8 cellular contexts compared by ENCODE assay signal in the genomic region with DNA sequence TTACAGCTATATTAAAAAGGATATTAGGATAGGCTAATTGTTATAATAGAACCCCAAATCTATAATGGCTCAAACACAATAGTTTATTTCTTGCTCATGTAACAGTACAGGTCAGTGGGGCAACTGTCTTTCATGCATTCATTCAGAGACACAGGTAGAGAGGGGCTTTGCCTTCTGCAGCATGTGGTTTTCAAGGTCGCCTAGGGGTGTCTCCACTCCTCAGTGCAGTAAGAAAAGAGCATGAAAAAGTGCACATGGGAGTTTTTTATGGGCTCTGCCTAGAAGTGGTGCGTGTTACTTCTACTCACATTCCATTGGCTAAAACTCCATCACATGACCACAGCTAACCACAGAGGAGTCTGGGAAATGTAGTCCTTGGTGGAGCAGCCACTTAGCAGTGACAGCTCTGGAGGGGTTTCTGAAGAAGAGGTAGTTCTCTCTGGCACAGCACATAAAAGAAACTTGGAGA. TPM values are rescaled to one million over a fixed set of nuclear protein-coding genes. Genes with fewer than 3 reads are reported as not detected.
DNase-seq lines count a peak whose midpoint lies in the region; ATAC-seq and TF ChIP-seq lines count a peak whose summit lies in the region.

No MANE protein-coding gene starts in this region.

- H3K9me3 ChIP-seq in endodermal cell (ENCODE audit: control insufficient read depth, low read length): no peaks in the 10 kb centered on the region
- H3K9me3 ChIP-seq in mucosa of rectum (ENCODE audit: control insufficient read depth in 2 of 2, low read length in 2 of 2): no peaks in the 10 kb centered on the region

- TF ChIP-seq CTCF in endodermal cell (conservative IDR thresholded peaks at IDR 0.05): peak; percentile 64

- H3K4me3 ChIP-seq in endodermal cell (ENCODE audit: low read length): no peak overlapping the region
- peak overlapping the region in 1 of 2 donors; percentile 20 for H3K4me3 ChIP-seq in mucosa of rectum (ENCODE audit: low read length in 2 of 2)

- 18% methylated on average over 2 of the region's 2 CpGs; no CpG with 5 or more reads in 1 of the 2 experiments for WGBS in endodermal cell (ENCODE audit: insufficient coverage in 1 of 2, insufficient read length in 1 of 2), 2 experiments

- H3K36me3 Mint-ChIP-seq in activated CD4-positive, alpha-beta memory T cell treated with anti-CD3 and anti-CD28 coated beads for 36 hours: no peaks in the 10 kb centered on the region
- no peaks in the 10 kb centered on the region for H3K36me3 Mint-ChIP-seq in endodermal cell (ENCODE audit: low read depth)

- DNase-seq in CD1c-positive myeloid dendritic cell (ENCODE audit: extremely low spot score) (peak; percentile 80), NCI-H69 (lab: John Stamatoyannopoulos, UW) (peak; percentile 69), endodermal cell (peak; percentile 84)
- DNase-seq in activated CD4-positive, alpha-beta memory T cell treated with anti-CD3 and anti-CD28 coated beads for 36 hours: peak; percentile 68
- DNase-seq in stimulated activated naive CD8-positive, alpha-beta T cell treated with anti-CD3 and anti-CD28 coated beads, Interleukin-15, Interleukin-2, amounts not matched to agents 100 U/mL and 50 U/mL, for 24 hours: peak; percentile 45

- H3K4me3 Mint-ChIP-seq in activated CD4-positive, alpha-beta memory T cell treated with anti-CD3 and anti-CD28 coated beads for 36 hours: no peak overlapping the region
- no peak overlapping the region for H3K4me3 Mint-ChIP-seq in endodermal cell

- H3K9me3 Mint-ChIP-seq in activated CD4-positive, alpha-beta memory T cell treated with anti-CD3 and anti-CD28 coated beads for 36 hours: no peaks in the 10 kb centered on the region
- H3K9me3 Mint-ChIP-seq in endodermal cell: no peaks in the 10 kb centered on the region

- H3K9ac ChIP-seq in endodermal cell (ENCODE audit: extremely low read depth, low read length, poor library complexity, severe bottlenecking) (no peak overlapping the region), mucosa of rectum (ENCODE audit: low read depth in 1 of 2, low read length in 2 of 2) (peak overlapping the region in 1 of 2 donors; percentile 69)

- POLR2A ChIA-PET in activated CD4-positive, alpha-beta memory T cell treated with anti-CD3 and anti-CD28 coated beads for 36 hours (lab: Charles Lee): interaction anchor here (1.0 kb wide), 1 partner anchor 42 kb away, joined by 4 read pairs; no protein-coding TSS in a partner anchor

- H3K27me3 Mint-ChIP-seq in activated CD4-positive, alpha-beta memory T cell treated with anti-CD3 and anti-CD28 coated beads for 36 hours: no peaks in the 10 kb centered on the region
- peaks cover 4% of the 10 kb centered on the region for H3K27me3 Mint-ChIP-seq in endodermal cell (ENCODE audit: insufficient read depth)

- no peak overlapping the region for H3K27ac ChIP-seq in endodermal cell (ENCODE audit: low read depth, low read length)
- peak overlapping the region; percentile 90 to 94 for H3K27ac ChIP-seq in mucosa of rectum (ENCODE audit: low read depth in 2 of 2, low read length in 2 of 2)

- H3K4me1 ChIP-seq in endodermal cell (ENCODE audit: control insufficient read depth, insufficient read depth, low read length) (peaks cover 2% of the 10 kb centered on the region), mucosa of rectum (ENCODE audit: control insufficient read depth in 2 of 2, insufficient read depth in 2 of 2, low read length in 2 of 2) (peaks cover 16 to 38% of the 10 kb centered on the region in 2 donors)

- H3K27ac Mint-ChIP-seq in activated CD4-positive, alpha-beta memory T cell treated with anti-CD3 and anti-CD28 coated beads for 36 hours: peak overlapping the region; percentile 40
- H3K27ac Mint-ChIP-seq in endodermal cell: no peak overlapping the region

- ATAC-seq in GM19023 (IDR thresholded peaks at IDR 0.05; ENCODE audit: unreplicated experiment) (peak; percentile 81), HG03139 (IDR thresholded peaks at IDR 0.05; ENCODE audit: unreplicated experiment) (peak; percentile 80)
- ATAC-seq in stimulated activated naive CD8-positive, alpha-beta T cell treated with anti-CD3 and anti-CD28 coated beads, Interleukin-15, Interleukin-2, amounts not matched to agents 100 U/mL and 50 U/mL, for 24 hours: peak; percentile 97

- peaks cover 58% of the 10 kb centered on the region for H3K4me1 Mint-ChIP-seq in activated CD4-positive, alpha-beta memory T cell treated with anti-CD3 and anti-CD28 coated beads for 36 hours (ENCODE audit: low read depth)
- peaks cover 41% of the 10 kb centered on the region for H3K4me1 Mint-ChIP-seq in endodermal cell

- H3K27me3 ChIP-seq in endodermal cell (ENCODE audit: control insufficient read depth, insufficient read depth, low read length, poor library complexity, severe bottlenecking) (no peaks in the 10 kb centered on the region), mucosa of rectum (ENCODE audit: control insufficient read depth in 2 of 2, insufficient read depth in 2 of 2, low read length in 2 of 2) (no peaks in the 10 kb centered on the region)

- H3K36me3 ChIP-seq in endodermal cell (ENCODE audit: control insufficient read depth, insufficient read depth, low read length) (no peaks in the 10 kb centered on the region), mucosa of rectum (ENCODE audit: control insufficient read depth in 2 of 2, insufficient read depth in 2 of 2, low read length in 2 of 2) (no peaks in the 10 kb centered on the region)

- CTCF ChIA-PET in activated CD4-positive, alpha-beta memory T cell treated with anti-CD3 and anti-CD28 coated beads for 36 hours (lab: Charles Lee): interaction anchor here (0.6 to 6.5 kb wide), 17 partner anchors 9 to 89 kb away, joined by 3 to 63 read pairs (median 5); no protein-coding TSS in a partner anchor

- intact Hi-C loops in activated CD4-positive, alpha-beta memory T cell treated with anti-CD3 and anti-CD28 coated beads for 36 hours (cut with micrococcal nuclease): loop anchor here (1.0 to 5.0 kb wide), 5 partner anchors 9 to 367 kb away; partner anchors contain the start of gene RNF7

RNA-seq across cellular contexts. Expression of gene ZBTB38, which starts 1.8 kb away (rescaled TPM):
- 10 to 100 TPM; 64.7 to 66.4 TPM for total RNA-seq in activated CD4-positive, alpha-beta memory T cell treated with anti-CD3 and anti-CD28 coated beads for 36 hours
- total RNA-seq in endodermal cell: 10 to 100 TPM; 27.3 to 28.2 TPM
- 19.0 TPM for polyA plus RNA-seq in endodermal cell (2013, experiment 1 of 2)
- 17.6 TPM for polyA plus RNA-seq in endodermal cell (2013, experiment 2 of 2)
